29 cellular contexts compared by ENCODE assay signal in genomic region chr12:127295630-127296029, GRCh38.
"Had no signal": no experiment of that assay in that cellular context is flagged by ENCODE, and none has a peak within 500 bp of the region (broad histone marks: within the 10 kb centered on the region; RNA-seq: fewer than 3 reads in every experiment).

No MANE protein-coding gene starts in this region.

- H3K9me3 Mint-ChIP-seq: activated naive CD4-positive, alpha-beta T cell treated with anti-CD3 and anti-CD28 coated beads, Interleukin-2, amount 50 U/mL, for 24 hours; activated naive CD8-positive, alpha-beta T cell treated with anti-CD3 and anti-CD28 coated beads for 36 hours; activated naive CD8-positive, alpha-beta T cell treated with anti-CD3 and anti-CD28 coated beads, Interleukin-2, amount 50 U/mL, for 24 hours; activated T-helper 1 cell treated with anti-CD3 and anti-CD28 coated beads, Interleukin-12 subunit alpha, Interleukin-12 subunit beta, Interleukin-2, Interleukin-4 antibody, amounts not matched to agents 30 ng/mL and 10 ng/mL and 1 ng/mL, durations not matched to agents 14 hours and 24 hours and 36 hours; activated T-helper 2 cell treated with anti-CD3 and anti-CD28 coated beads, Interferon-gamma antibody, Interleukin-2, Interleukin-4, amounts not matched to agents 10 μg/mL and 5 μg/mL and 100 μg/mL, durations not matched to agents 14 hours and 24 hours and 36 hours had no signal

- H3K4me3 ChIP-seq: adrenal gland, body of pancreas, colonic mucosa, gastrocnemius medialis had no signal

- H3K4me3 Mint-ChIP-seq: activated B cell treated with CpG ODN at 0.5 μM for 24 hours; activated CD8-positive, alpha-beta T cell treated with anti-CD3 and anti-CD28 coated beads for 36 hours; activated naive CD4-positive, alpha-beta T cell treated with anti-CD3 and anti-CD28 coated beads for 36 hours; activated naive CD4-positive, alpha-beta T cell treated with anti-CD3 and anti-CD28 coated beads, Interleukin-2, amount 50 U/mL, for 24 hours; activated naive CD8-positive, alpha-beta T cell treated with anti-CD3 and anti-CD28 coated beads for 36 hours; activated naive CD8-positive, alpha-beta T cell treated with anti-CD3 and anti-CD28 coated beads, Interleukin-2, amount 50 U/mL, for 24 hours; activated T-helper 1 cell treated with anti-CD3 and anti-CD28 coated beads, Interleukin-12 subunit alpha, Interleukin-12 subunit beta, Interleukin-2, Interleukin-4 antibody, amounts not matched to agents 30 ng/mL and 10 ng/mL and 1 ng/mL, durations not matched to agents 14 hours and 24 hours and 36 hours had no signal

- DNase-seq: activated B cell treated with CpG ODN at 0.5 μM for 24 hours; activated CD4-positive, alpha-beta T cell treated with anti-CD3 and anti-CD28 coated beads for 48 hours; activated CD4-positive, alpha-beta T cell treated with anti-CD3 and anti-CD28 coated beads, Interleukin-2, amount 50 U/mL, for 1 hour; activated CD4-positive, alpha-beta T cell treated with anti-CD3 and anti-CD28 coated beads, Interleukin-2, amount 50 U/mL, for 48 hours; activated CD8-positive, alpha-beta memory T cell treated with anti-CD3 and anti-CD28 coated beads for 24 hours; activated CD8-positive, alpha-beta T cell treated with anti-CD3 and anti-CD28 coated beads for 36 hours; activated effector memory CD4-positive, alpha-beta T cell treated with anti-CD3 and anti-CD28 coated beads, Interleukin-2, amount 50 U/mL, for 16 hours; activated naive CD4-positive, alpha-beta T cell treated with anti-CD3 and anti-CD28 coated beads for 36 hours; activated naive CD8-positive, alpha-beta T cell treated with anti-CD3 and anti-CD28 coated beads for 36 hours; activated naive CD8-positive, alpha-beta T cell treated with anti-CD3 and anti-CD28 coated beads, Interleukin-2, amount 50 U/mL, for 24 hours; activated T-cell treated with anti-CD3 and anti-CD28 coated beads, Interleukin-2, amount 50 U/mL, for 48 hours; amygdala; aorta; body of pancreas; central memory CD4-positive, alpha-beta T cell; cerebellar nuclear complex; colonic mucosa; effector CD8-positive, alpha-beta T cell; foreskin fibroblast; gastrocnemius medialis; glutamatergic neuron; T-helper 2 cell; WERI-Rb-1 had no signal

- H3K36me3 Mint-ChIP-seq: activated naive CD4-positive, alpha-beta T cell treated with anti-CD3 and anti-CD28 coated beads, Interleukin-2, amount 50 U/mL, for 24 hours; activated naive CD8-positive, alpha-beta T cell treated with anti-CD3 and anti-CD28 coated beads for 36 hours had no signal

- H3K27me3 Mint-ChIP-seq: activated B cell treated with CpG ODN at 0.5 μM for 24 hours; activated CD8-positive, alpha-beta T cell treated with anti-CD3 and anti-CD28 coated beads for 36 hours; activated naive CD8-positive, alpha-beta T cell treated with anti-CD3 and anti-CD28 coated beads, Interleukin-2, amount 50 U/mL, for 24 hours had no signal

- H3K27ac ChIP-seq: adrenal gland, body of pancreas, colonic mucosa, gastrocnemius medialis, WERI-Rb-1 had no signal

- H3K4me1 ChIP-seq: adrenal gland, body of pancreas, colonic mucosa, gastrocnemius medialis had no signal

- H3K4me1 Mint-ChIP-seq: activated B cell treated with CpG ODN at 0.5 μM for 24 hours; activated naive CD4-positive, alpha-beta T cell treated with anti-CD3 and anti-CD28 coated beads, Interleukin-2, amount 50 U/mL, for 24 hours; activated naive CD8-positive, alpha-beta T cell treated with anti-CD3 and anti-CD28 coated beads for 36 hours; activated naive CD8-positive, alpha-beta T cell treated with anti-CD3 and anti-CD28 coated beads, Interleukin-2, amount 50 U/mL, for 24 hours had no signal

- H3K27me3 ChIP-seq: adrenal gland, body of pancreas, colonic mucosa, gastrocnemius medialis had no signal

- H3K9me3 ChIP-seq: adrenal gland, body of pancreas, colonic mucosa, gastrocnemius medialis had no signal

- H3K36me3 ChIP-seq: adrenal gland, colonic mucosa, gastrocnemius medialis, WERI-Rb-1 had no signal

- ATAC-seq: activated CD4-positive, CD25-positive, alpha-beta regulatory T cell treated with anti-CD3 and anti-CD28 coated beads, Interleukin-2, amount 50 U/mL, for 24 hours; activated CD8-positive, alpha-beta T cell treated with anti-CD3 and anti-CD28 coated beads for 36 hours; activated naive CD8-positive, alpha-beta T cell treated with anti-CD3 and anti-CD28 coated beads, Interleukin-2, amount 50 U/mL, for 24 hours; body of pancreas; esophagus mucosa; gastrocnemius medialis had no signal
